ENCODE assay signal across 24 cellular contexts in the genomic region with DNA sequence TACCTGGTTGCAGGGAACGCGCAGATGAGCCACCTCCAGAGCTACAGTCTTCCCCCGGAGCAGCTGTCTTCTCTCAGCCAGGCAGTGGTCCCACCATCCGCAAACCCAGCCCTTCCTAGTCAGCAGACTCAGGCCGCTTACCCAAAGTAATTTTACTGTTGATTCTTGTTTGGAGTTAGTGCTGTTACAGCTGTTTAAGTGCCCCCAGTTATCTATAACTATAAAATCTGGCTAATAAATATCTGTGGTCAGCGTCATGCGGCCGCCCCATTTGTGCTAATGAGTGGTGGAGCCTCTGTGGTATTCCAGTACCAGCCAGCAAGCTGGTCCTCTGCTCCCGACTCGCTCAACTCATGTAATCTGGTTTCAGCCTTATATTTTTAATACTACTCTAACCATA. TPM values are rescaled to one million over a fixed set of nuclear protein-coding genes. Genes with fewer than 3 reads are reported as not detected.
"Had no signal": no experiment of that assay in that cellular context is flagged by ENCODE, and none has a peak within 500 bp of the region (broad histone marks: within the 10 kb centered on the region; RNA-seq: fewer than 3 reads in every experiment).

No MANE protein-coding gene starts in this region.

- H3K4me3 ChIP-seq: heart right ventricle, left ventricle myocardium inferior, lung, pancreas, psoas muscle, right atrium auricular region, right lobe of liver, skin epidermis, spleen, suprapubic skin, thoracic aorta, tibial artery, upper lobe of right lung had no signal

- H3K27ac Mint-ChIP-seq: mesothelial cell of epicardium; naive thymus-derived CD4-positive, alpha-beta T cell; natural killer cell treated with Interleukin-12 subunit alpha and Interleukin-12 subunit beta and Interleukin-15 and Interleukin-18, amount 100 ng/mL, for 72 hours; stimulated activated effector memory CD8-positive, alpha-beta T cell treated with anti-CD3 and anti-CD28 coated beads, Interleukin-12 subunit alpha, Interleukin-12 subunit beta, amount 100 ng/mL, for 72 hours; stimulated activated naive CD8-positive, alpha-beta T cell treated with anti-CD3 and anti-CD28 coated beads, Interleukin-15, Interleukin-2, amounts not matched to agents 100 ng/mL and 50 ng/mL, for 24 hours had no signal

- H3K27me3 ChIP-seq: heart right ventricle, pancreas, right atrium auricular region, right lobe of liver, spleen, suprapubic skin, tibial artery, upper lobe of right lung had no signal

- H3K9me3 Mint-ChIP-seq: mesothelial cell of epicardium; naive thymus-derived CD4-positive, alpha-beta T cell; natural killer cell treated with Interleukin-12 subunit alpha and Interleukin-12 subunit beta and Interleukin-15 and Interleukin-18, amount 100 ng/mL, for 72 hours; neural crest cell; stimulated activated effector memory CD8-positive, alpha-beta T cell treated with anti-CD3 and anti-CD28 coated beads, Interleukin-12 subunit alpha, Interleukin-12 subunit beta, amount 100 ng/mL, for 72 hours; stimulated activated naive CD8-positive, alpha-beta T cell treated with anti-CD3 and anti-CD28 coated beads, Interleukin-15, Interleukin-2, amounts not matched to agents 100 ng/mL and 50 ng/mL, for 24 hours had no signal

- H3K4me3 Mint-ChIP-seq: mesothelial cell of epicardium; naive thymus-derived CD4-positive, alpha-beta T cell; natural killer cell treated with Interleukin-12 subunit alpha and Interleukin-12 subunit beta and Interleukin-15 and Interleukin-18, amount 100 ng/mL, for 72 hours; neural crest cell; stimulated activated effector memory CD8-positive, alpha-beta T cell treated with anti-CD3 and anti-CD28 coated beads, Interleukin-12 subunit alpha, Interleukin-12 subunit beta, amount 100 ng/mL, for 72 hours; stimulated activated naive CD8-positive, alpha-beta T cell treated with anti-CD3 and anti-CD28 coated beads, Interleukin-15, Interleukin-2, amounts not matched to agents 100 ng/mL and 50 ng/mL, for 24 hours had no signal

- DNase-seq: heart right ventricle; hippocampal formation; left ventricle myocardium inferior; mesendoderm; naive thymus-derived CD4-positive, alpha-beta T cell; nucleus accumbens; pancreas; posterior cingulate gyrus; psoas muscle; right lobe of liver; spleen; stimulated activated CD4-positive, alpha-beta T cell treated with anti-CD3 and anti-CD28 coated beads, Interleukin-4, amount 100 ng/mL, for 24 hours; tibial artery; upper lobe of right lung had no signal

- H3K9me3 ChIP-seq: heart right ventricle, left ventricle myocardium inferior, pancreas, psoas muscle, right atrium auricular region, right lobe of liver, spleen, suprapubic skin, thoracic aorta, tibial artery, upper lobe of right lung had no signal

- H3K27ac ChIP-seq: heart right ventricle, left ventricle myocardium inferior, pancreas, psoas muscle, right atrium auricular region, right lobe of liver, skin epidermis, spleen, suprapubic skin, thoracic aorta, tibial artery, upper lobe of right lung had no signal

- H3K4me1 Mint-ChIP-seq: mesothelial cell of epicardium; naive thymus-derived CD4-positive, alpha-beta T cell; stimulated activated effector memory CD8-positive, alpha-beta T cell treated with anti-CD3 and anti-CD28 coated beads, Interleukin-12 subunit alpha, Interleukin-12 subunit beta, amount 100 ng/mL, for 72 hours had no signal

- H3K36me3 Mint-ChIP-seq: natural killer cell treated with Interleukin-12 subunit alpha and Interleukin-12 subunit beta and Interleukin-15 and Interleukin-18, amount 100 ng/mL, for 72 hours had no signal

- H3K27me3 Mint-ChIP-seq: naive thymus-derived CD4-positive, alpha-beta T cell; natural killer cell treated with Interleukin-12 subunit alpha and Interleukin-12 subunit beta and Interleukin-15 and Interleukin-18, amount 100 ng/mL, for 72 hours; stimulated activated naive CD8-positive, alpha-beta T cell treated with anti-CD3 and anti-CD28 coated beads, Interleukin-15, Interleukin-2, amounts not matched to agents 100 ng/mL and 50 ng/mL, for 24 hours had no signal

- H3K4me1 ChIP-seq: pancreas, right atrium auricular region, right lobe of liver, spleen, suprapubic skin, tibial artery, upper lobe of right lung had no signal

RNA-seq across cellular contexts. Expression of a gene that starts 43.2 kb away (rescaled TPM):
- total RNA-seq: neural crest cell had no signal
